ENCODE assay signal across 12 cellular contexts in genomic region chr4:144709159-144709558, GRCh38.
A peak's percentile ranks its signal among the peaks of the same experiment; 100 is the strongest.
DNase-seq lines count a peak whose midpoint lies in the region; ATAC-seq and TF ChIP-seq lines count a peak whose summit lies in the region.
"Had no signal": no experiment of that assay in that cellular context is flagged by ENCODE, and none has a peak within 500 bp of the region (broad histone marks: within the 10 kb centered on the region; RNA-seq: fewer than 3 reads in every experiment).

No MANE protein-coding gene starts in this region.

- no peaks in the 10 kb centered on the region for H3K27me3 Mint-ChIP-seq in HFFc6 (ENCODE audit: insufficient read depth)

- peak overlapping the region; percentile 47 for H3K4me3 Mint-ChIP-seq in HFFc6
- H3K4me3 Mint-ChIP-seq: type B pancreatic cell had no signal

- no peak for TF ChIP-seq CTCF in HFFc6 (IDR thresholded peaks at IDR 0.05)
- TF ChIP-seq CTCF in astrocyte of the cerebellum (IDR thresholded peaks at IDR 0.05; ENCODE audit: low read depth, low read length, missing control alignments) = no peak

- H3K9me3 Mint-ChIP-seq in HFFc6 = no peaks in the 10 kb centered on the region
- H3K9me3 Mint-ChIP-seq: type B pancreatic cell had no signal

- peak overlapping the region; percentile 47 for H3K27ac Mint-ChIP-seq in HFFc6
- H3K27ac Mint-ChIP-seq: type B pancreatic cell had no signal

- DNase-seq in A172 (ENCODE audit: low spot score) (peak; percentile 90), HFFc6 (peak; percentile 41), astrocyte of the cerebellum (ENCODE audit: low read depth) (peak; percentile 96), iris pigment epithelial cell (ENCODE audit: low read depth) (peak; percentile 68), cerebellum (ENCODE audit: low spot score) (no peak), NCI-H2227 (lab: John Stamatoyannopoulos, UW; ENCODE audit: unreplicated experiment) (no peak)
- DNase-seq: activated CD8-positive, alpha-beta memory T cell treated with anti-CD3 and anti-CD28 coated beads, Interleukin-2, amount 50 U/mL, for 48 hours; MV-4-11; Right ventricle myocardium superior had no signal

- ATAC-seq in GM18870 (IDR thresholded peaks at IDR 0.05; ENCODE audit: unreplicated experiment) (no peak), GM21619 (IDR thresholded peaks at IDR 0.05; ENCODE audit: unreplicated experiment) (no peak)

- H3K4me1 Mint-ChIP-seq in HFFc6 (ENCODE audit: low read depth) = peaks cover 68% of the 10 kb centered on the region

- no peaks in the 10 kb centered on the region for H3K36me3 Mint-ChIP-seq in HFFc6 (ENCODE audit: low read depth)

- no peak overlapping the region for H3K4me3 ChIP-seq in astrocyte of the cerebellum (ENCODE audit: low read depth, low read length)

- in situ Hi-C loops in astrocyte of the cerebellum (cut with HindIII; ENCODE audit: low sequenced_read_pairs) = no loop called here

Comparison
In these comparisons a context has a peak if more than half of its experiments do, and no peak if none do; other contexts are left out.
1. DNase-seq: peak in A172 (single experiment), HFFc6 (single experiment), astrocyte of the cerebellum (single experiment) and iris pigment epithelial cell (single experiment); none in cerebellum (single experiment) and NCI-H2227 (single experiment).